1 cellular context compared by ENCODE assay signal in genomic region chr6:103769431-103769830, GRCh38.
TF ChIP-seq lines count a peak whose summit lies in the region.

No MANE protein-coding gene starts in this region.

TF ChIP-seq in GM23338, 12 proteins besides CTCF, POLR2A, EP300 and RAD21 (continued from another document):
- TF ChIP-seq REST (IDR thresholded peaks at IDR 0.05; ENCODE audit: unreplicated experiment) (no peak), NANOG (IDR thresholded peaks at IDR 0.05; ENCODE audit: borderline replicate concordance) (no peak), STAT1 (IDR thresholded peaks at IDR 0.05; ENCODE audit: unreplicated experiment) (no peak)
TF ChIP-seq in GM23338: peak in this region for 0.
